Comparison of ENCODE assay signal across 8 cellular contexts in the genomic region with DNA sequence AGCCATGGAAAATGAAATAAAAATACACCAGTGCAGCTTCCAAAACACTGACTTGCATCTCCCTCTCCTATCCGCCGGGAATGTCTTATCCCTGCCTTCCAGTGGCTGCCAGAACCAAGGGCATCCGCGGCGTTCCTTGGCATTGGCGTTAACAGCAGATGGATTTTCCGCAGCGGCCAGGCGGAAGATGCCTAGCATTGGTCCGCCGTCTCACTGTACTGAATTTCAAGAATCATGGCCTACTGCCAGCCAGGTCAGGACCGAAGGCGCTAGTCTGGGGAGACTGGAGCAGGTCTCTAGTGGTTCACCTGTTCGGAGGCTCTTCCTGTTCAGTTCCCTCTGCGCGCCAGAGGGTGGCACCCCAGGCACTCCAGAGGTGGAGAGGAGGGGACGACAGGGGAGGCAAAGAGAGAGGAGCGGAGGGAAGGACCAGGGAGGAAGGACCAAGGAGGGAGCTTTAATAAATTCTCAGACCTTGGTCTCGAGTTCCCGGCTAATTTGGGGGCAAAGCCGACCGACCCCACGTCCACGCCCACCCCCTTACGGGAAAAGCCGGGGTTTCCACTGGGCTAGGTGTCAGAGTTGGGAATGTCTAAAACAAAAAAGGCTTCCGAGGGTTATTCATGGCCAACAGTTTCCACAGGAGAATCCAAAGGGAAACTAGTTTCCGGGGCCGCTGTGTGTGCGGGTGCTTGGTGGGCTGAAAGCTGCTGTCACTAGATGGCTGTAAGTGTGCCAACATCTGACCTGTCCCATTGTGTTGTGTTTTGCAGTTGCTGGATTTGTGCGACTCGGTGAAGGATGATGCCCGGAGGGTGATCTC. TPM values are rescaled to one million over a fixed set of nuclear protein-coding genes. Genes with fewer than 3 reads are reported as not detected.
A peak's percentile ranks its signal among the peaks of the same experiment; 100 is the strongest.
DNase-seq lines count a peak whose midpoint lies in the region; ATAC-seq and TF ChIP-seq lines count a peak whose summit lies in the region.

No MANE protein-coding gene starts in this region.

- no peak overlapping the region for H3K27ac ChIP-seq in left ventricle myocardium inferior (replicated peaks)
- peak overlapping the region; percentile 57 for H3K27ac ChIP-seq in vagina

- TF ChIP-seq POLR2A in vagina (IDR thresholded peaks at IDR 0.05), result no peak

- H3K4me1 ChIP-seq in left ventricle myocardium inferior (peaks cover 52% of the 10 kb centered on the region), vagina (peaks cover 44% of the 10 kb centered on the region)

- intact Hi-C loops in left ventricle myocardium inferior (cut with micrococcal nuclease) (no loop called here), vagina (cut with DNase I) (loop anchor here (10.0 kb wide), 1 partner anchor 548 kb away; no protein-coding TSS in a partner anchor)

- H3K9me3 ChIP-seq in left ventricle myocardium inferior (replicated peaks) (no peaks in the 10 kb centered on the region), vagina (no peaks in the 10 kb centered on the region)

- peak; percentile 74 for DNase-seq in NCI-H1105 (lab: John Stamatoyannopoulos, UW)
- DNase-seq in T follicular helper cell (ENCODE audit: low read depth), result peak; percentile 53
- peak; percentile 60 for DNase-seq in amniotic stem cell (lab: John Stamatoyannopoulos, UW)
- DNase-seq in left ventricle myocardium inferior, result peak; percentile 67
- DNase-seq in pons (ENCODE audit: low spot score), result peak; percentile 72
- DNase-seq in vagina (ENCODE audit: extremely low spot score in 2 of 2), result no peak

- H3K4me3 ChIP-seq in left ventricle myocardium inferior (peak overlapping the region; percentile 92), vagina (peak overlapping the region; percentile 42 to 88)

- ATAC-seq in HG02973 (IDR thresholded peaks at IDR 0.05; ENCODE audit: unreplicated experiment), result no peak

- peak; percentile 87 for TF ChIP-seq CTCF in GM12873 (IDR thresholded peaks at IDR 0.05; ENCODE audit: insufficient read depth, low read depth, low read length, missing control alignments)
- TF ChIP-seq CTCF in left ventricle myocardium inferior (IDR thresholded peaks at IDR 0.05; ENCODE audit: borderline replicate concordance), result peak; percentile 95
- peak; percentile 62 to 94 (median 84) for TF ChIP-seq CTCF in vagina (IDR thresholded peaks at IDR 0.05)

- H3K36me3 ChIP-seq in left ventricle myocardium inferior (no peaks in the 10 kb centered on the region), vagina (no peaks in the 10 kb centered on the region)

- H3K27me3 ChIP-seq in left ventricle myocardium inferior (ENCODE audit: low read depth), result peaks cover 67% of the 10 kb centered on the region
- H3K27me3 ChIP-seq in vagina, result no peaks in the 10 kb centered on the region

RNA-seq across cellular contexts. Expression of a gene that starts 3.7 kb away (rescaled TPM):
- total RNA-seq in left ventricle myocardium inferior, result 8.4 TPM
- 90.1 TPM for total RNA-seq in vagina

Comparison
In these comparisons a context has a peak if more than half of its experiments do, and no peak if none do; other contexts are left out.
1. DNase-seq: peak in NCI-H1105 (single experiment), T follicular helper cell (single experiment), amniotic stem cell (single experiment), left ventricle myocardium inferior (single experiment) and pons (single experiment); none in vagina (0 of 2).
2. Peak in every context shown above with its lines, with median percentiles within 50 percentile points of each other: CTCF ChIP-seq.